12 cellular contexts compared by ENCODE assay signal in genomic region chr16:48378836-48379235, GRCh38. TPM values are rescaled to one million over a fixed set of nuclear protein-coding genes. Genes with fewer than 3 reads are reported as not detected.
A peak's percentile ranks its signal among the peaks of the same experiment; 100 is the strongest.
DNase-seq lines count a peak whose midpoint lies in the region; ATAC-seq, FAIRE-seq and TF ChIP-seq lines count a peak whose summit lies in the region.
"Had no signal": no experiment of that assay in that cellular context is flagged by ENCODE, and none has a peak within 500 bp of the region (broad histone marks: within the 10 kb centered on the region; RNA-seq: fewer than 3 reads in every experiment).

No MANE protein-coding gene starts in this region.

- no peaks in the 10 kb centered on the region for H3K27me3 ChIP-seq in IMR-90 (ENCODE audit: control insufficient read depth, insufficient read depth, low read length)
- H3K27me3 ChIP-seq in lung (ENCODE audit: control insufficient read depth, insufficient read depth) = no peaks in the 10 kb centered on the region
- H3K27me3 ChIP-seq: esophagus muscularis mucosa had no signal

- no peak for TF ChIP-seq POLR2A in A549 (IDR thresholded peaks at IDR 0.05; ENCODE audit: low read length)
- no peak for TF ChIP-seq POLR2A in IMR-90 (IDR thresholded peaks at IDR 0.05; ENCODE audit: low read depth, low read length)

- no peaks in the 10 kb centered on the region for H3K36me3 Mint-ChIP-seq in activated T-helper 2 cell treated with anti-CD3 and anti-CD28 coated beads, Interferon-gamma antibody, Interleukin-2, Interleukin-4, amounts not matched to agents 10 μg/mL and 5 μg/mL and 100 μg/mL, durations not matched to agents 14 hours and 24 hours and 36 hours (ENCODE audit: low read depth)
- H3K36me3 Mint-ChIP-seq: natural killer cell had no signal

- H3K9me3 ChIP-seq in A549 = no peaks in the 10 kb centered on the region
- H3K9me3 ChIP-seq in IMR-90 (ENCODE audit: control insufficient read depth, insufficient read depth, low read length) = no peaks in the 10 kb centered on the region
- H3K9me3 ChIP-seq in lung (ENCODE audit: control insufficient read depth in 2 of 2, insufficient read depth in 1 of 2, low read length in 1 of 2) = no peaks in the 10 kb centered on the region
- H3K9me3 ChIP-seq: esophagus muscularis mucosa had no signal

- H3K4me1 ChIP-seq in A549 = peaks cover 72% of the 10 kb centered on the region
- peaks cover 13% of the 10 kb centered on the region for H3K4me1 ChIP-seq in IMR-90 (ENCODE audit: control insufficient read depth, insufficient read depth, low read length)
- peaks cover 16 to 53% of the 10 kb centered on the region in 2 donors for H3K4me1 ChIP-seq in lung (ENCODE audit: control insufficient read depth in 2 of 2, insufficient read depth in 2 of 2, low read length in 2 of 2)

- H3K56ac ChIP-seq in IMR-90 (ENCODE audit: extremely low read depth, insufficient read depth, low read length) = no peak overlapping the region

- ATAC-seq in A549 = peak in 1 of 2 experiments; percentile 39; a peak in 3 of 6 replicates
- no peak for ATAC-seq in IMR-90 (ENCODE audit: low read depth)
- peak; percentile 47 for ATAC-seq in lung (ENCODE audit: insufficient read depth, low FRiP score)

- H3K4me3 Mint-ChIP-seq in activated T-helper 2 cell treated with anti-CD3 and anti-CD28 coated beads, Interferon-gamma antibody, Interleukin-2, Interleukin-4, amounts not matched to agents 10 μg/mL and 5 μg/mL and 100 μg/mL, durations not matched to agents 14 hours and 24 hours and 36 hours (ENCODE audit: low read depth) = no peak overlapping the region
- H3K4me3 Mint-ChIP-seq: natural killer cell had no signal

- dilution Hi-C loops in IMR-90 (cut with HindIII; ENCODE audit: low sequenced_read_pairs, unreplicated experiment) = no loop called here

- H2BK15ac ChIP-seq in IMR-90 (ENCODE audit: low read depth, low read length) = no peak overlapping the region

- no peak for TF ChIP-seq EP300 in A549 (IDR thresholded peaks at IDR 0.05)

- peaks cover 41% of the 10 kb centered on the region for H3K4me1 Mint-ChIP-seq in activated T-helper 2 cell treated with anti-CD3 and anti-CD28 coated beads, Interferon-gamma antibody, Interleukin-2, Interleukin-4, amounts not matched to agents 10 μg/mL and 5 μg/mL and 100 μg/mL, durations not matched to agents 14 hours and 24 hours and 36 hours (ENCODE audit: low read depth)

- no peak overlapping the region for H3K23ac ChIP-seq in IMR-90 (ENCODE audit: low read depth, low read length)

- POLR2A ChIA-PET in A549 (lab: Yijun Ruan, JAX) (no interaction called here), IMR-90 (lab: Charles Lee; ENCODE audit: unreplicated experiment) (no interaction called here)

- peak overlapping the region; percentile 28 for H3K27ac Mint-ChIP-seq in activated T-helper 2 cell treated with anti-CD3 and anti-CD28 coated beads, Interferon-gamma antibody, Interleukin-2, Interleukin-4, amounts not matched to agents 10 μg/mL and 5 μg/mL and 100 μg/mL, durations not matched to agents 14 hours and 24 hours and 36 hours

- no TSS peak for BruUV-seq in IMR-90 (replicated peaks; lab: Mats Ljungman, UMichigan)

- H3K27ac ChIP-seq in A549 = peak overlapping the region in 1 of 2 experiments; percentile 27; a peak in 1 of 6 replicates
- peak overlapping the region; percentile 44; the same call in 1 of the 2 replicates for H3K27ac ChIP-seq in IMR-90 (ENCODE audit: insufficient read depth, low read length)
- H3K27ac ChIP-seq in lung (ENCODE audit: low read depth in 1 of 2, low read length in 1 of 2) = peak overlapping the region in 1 of 2 donors; percentile 15
- H3K27ac ChIP-seq: esophagus muscularis mucosa had no signal

- peaks cover under 1 to 61% of the 10 kb centered on the region in 2 experiments; a peak in 3 of 4 replicates for H3K79me1 ChIP-seq in IMR-90 (ENCODE audit: low read depth in 1 of 2, low read length in 2 of 2)

- peaks cover 15% of the 10 kb centered on the region for H3K9me1 ChIP-seq in IMR-90 (ENCODE audit: insufficient read depth, low read length)

- H3K9ac ChIP-seq in IMR-90 (ENCODE audit: low read depth, low read length) = no peak overlapping the region

- no peak overlapping the region for H2BK120ac ChIP-seq in IMR-90 (ENCODE audit: low read depth, low read length)

- no peaks in the 10 kb centered on the region for H3K27me3 Mint-ChIP-seq in activated T-helper 2 cell treated with anti-CD3 and anti-CD28 coated beads, Interferon-gamma antibody, Interleukin-2, Interleukin-4, amounts not matched to agents 10 μg/mL and 5 μg/mL and 100 μg/mL, durations not matched to agents 14 hours and 24 hours and 36 hours (ENCODE audit: low read depth)

- H4K8ac ChIP-seq in IMR-90 (ENCODE audit: low read depth in 2 of 2, low read length in 2 of 2) = no peak overlapping the region

- 77% methylated on average over 1 of the region's 1 CpG for WGBS in A549 (ENCODE audit: missing lambda C conversion rate)
- WGBS in IMR-90 (ENCODE audit: extremely low coverage in 2 of 2, insufficient read length in 1 of 2), 2 experiments = 100% methylated on average over 1 of the region's 1 CpG; no CpG with 5 or more reads in 1 of the 2 experiments
- 52 to 61% methylated on average over 1 of the region's 1 CpG for WGBS in lung, 2 donors

- no peak overlapping the region for H2AFZ ChIP-seq in IMR-90 (replicated peaks; ENCODE audit: low read length, poor library complexity)

- no peak overlapping the region; the same call in 1 of the 2 replicates for H3K14ac ChIP-seq in IMR-90 (replicated peaks; ENCODE audit: low read depth, low read length)

- CTCF ChIA-PET in A549 (lab: Yijun Ruan, JAX) (interaction anchor here (0.7 kb wide), 1 partner anchor 944 kb away, joined by 3 read pairs; no protein-coding TSS in a partner anchor), IMR-90 (lab: Yijun Ruan, JAX) (no interaction called here)

- TF ChIP-seq CTCF in A549 (IDR thresholded peaks at IDR 0.05) (no peak), IMR-90 (conservative IDR thresholded peaks at IDR 0.05; ENCODE audit: low read depth, low read length) (no peak), lung (IDR thresholded peaks at IDR 0.05; ENCODE audit: control extremely low read depth, extremely low read depth) (no peak)

- H4K91ac ChIP-seq in IMR-90 (ENCODE audit: insufficient read depth, low read depth, low read length) = no peak overlapping the region

- no peak for DNase-seq in A549 (ENCODE audit: low read depth in 1 of 2, low spot score in 1 of 2)
- no peak for DNase-seq in IMR-90
- no peak for DNase-seq in activated T-helper 2 cell treated with anti-CD3 and anti-CD28 coated beads, Interferon-gamma antibody, Interleukin-2, Interleukin-4, amounts not matched to agents 10 μg/mL and 5 μg/mL and 100 μg/mL, durations not matched to agents 14 hours and 24 hours and 36 hours (ENCODE audit: low spot score)
- DNase-seq in lung (ENCODE audit: low spot score) = no peak
- no peak for DNase-seq in NK-92 (lab: John Stamatoyannopoulos, UW; ENCODE audit: unreplicated experiment)
- no peak for DNase-seq in activated CD4-positive, CD25-positive, alpha-beta regulatory T cell (lab: John Stamatoyannopoulos, UW)
- DNase-seq in NCI-H524 treated with DMSO at 0.1 percent for 48 hours (lab: John Stamatoyannopoulos, UW) = no peak
- DNase-seq in NCI-H2227 treated with DMSO at 0.1 percent for 48 hours (lab: John Stamatoyannopoulos, UW) = no peak
- DNase-seq: KG1, natural killer cell, NCI-H2171 had no signal

- intact Hi-C loops in IMR-90 (cut with micrococcal nuclease) = loop anchor here (5.0 kb wide), 1 partner anchor 178 kb away; no protein-coding TSS in a partner anchor
- intact Hi-C loops in activated T-helper 2 cell treated with anti-CD3 and anti-CD28 coated beads, Interferon-gamma antibody, Interleukin-2, Interleukin-4, amounts not matched to agents 10 μg/mL and 5 μg/mL and 100 μg/mL, durations not matched to agents 14 hours and 24 hours and 36 hours (cut with micrococcal nuclease) = no loop called here

- H2AK5ac ChIP-seq in IMR-90 (ENCODE audit: low read depth, low read length) = peak overlapping the region; percentile 43; the same call in 1 of the 2 replicates

- H2BK20ac ChIP-seq in IMR-90 (ENCODE audit: low read depth, low read length) = no peak overlapping the region

- no peak overlapping the region for H3K4ac ChIP-seq in IMR-90 (ENCODE audit: low read depth, low read length)

- in situ Hi-C loops in IMR-90 (cut with MboI; ENCODE audit: low sequenced_read_pairs) = no loop called here

- FAIRE-seq in A549 (lab: Jason Lieb, UNC) = no peak

- H3K4me3 ChIP-seq in A549 = no peak overlapping the region
- H3K4me3 ChIP-seq in IMR-90 (ENCODE audit: insufficient read depth, low read depth, low read length) = no peak overlapping the region
- no peak overlapping the region for H3K4me3 ChIP-seq in lung
- H3K4me3 ChIP-seq: esophagus muscularis mucosa had no signal

- H3K18ac ChIP-seq in IMR-90 (ENCODE audit: low read depth, low read length) = no peak overlapping the region

- H4K20me1 ChIP-seq in IMR-90 (ENCODE audit: insufficient read depth, low read length) = peaks cover 77% of the 10 kb centered on the region

- H3K4me2 ChIP-seq in A549 = peak overlapping the region; percentile 19; the same call in 1 of the 3 replicates
- H3K4me2 ChIP-seq in IMR-90 (ENCODE audit: low read depth, low read length) = peak overlapping the region; percentile 52; the same call in 1 of the 2 replicates

- H4K5ac ChIP-seq in IMR-90 (ENCODE audit: low read depth, low read length) = no peak overlapping the region

- TF ChIP-seq RAD21 in A549 (conservative IDR thresholded peaks at IDR 0.05 in 1 of 2, IDR thresholded peaks at IDR 0.05 in 1 of 2) (no peak), IMR-90 (IDR thresholded peaks at IDR 0.05; ENCODE audit: low read length) (no peak)

- no peaks in the 10 kb centered on the region for H3K36me3 ChIP-seq in IMR-90 (ENCODE audit: control insufficient read depth, insufficient read depth, low read length)
- H3K36me3 ChIP-seq in lung (ENCODE audit: control insufficient read depth in 2 of 2, insufficient read depth in 2 of 2, low read length in 2 of 2) = no peaks in the 10 kb centered on the region
- H3K36me3 ChIP-seq: esophagus muscularis mucosa had no signal

- no peaks in the 10 kb centered on the region for H3K9me3 Mint-ChIP-seq in activated T-helper 2 cell treated with anti-CD3 and anti-CD28 coated beads, Interferon-gamma antibody, Interleukin-2, Interleukin-4, amounts not matched to agents 10 μg/mL and 5 μg/mL and 100 μg/mL, durations not matched to agents 14 hours and 24 hours and 36 hours
- H3K9me3 Mint-ChIP-seq: natural killer cell had no signal

- no peak overlapping the region for H2AK9ac ChIP-seq in IMR-90 (replicated peaks; ENCODE audit: low read depth, low read length, poor library complexity)

- no peak overlapping the region for H2BK5ac ChIP-seq in IMR-90 (ENCODE audit: low read depth, low read length, poor library complexity, severe bottlenecking)

RNA-seq across cellular contexts. Expression of gene SIAH1, which starts 6.4 kb away (rescaled TPM):
- polyA plus RNA-seq in A549 (2011; rRNA removed) (28.5 and 30.0 TPM in 2 replicates), A549 (2017; fragmentation: RNase III; extraction: RNeasy Plus Mini Kit Qiagen cat#74134 plus additional on column Dnase treatment) (12.0 to 13.6 TPM (median 13.3 TPM) in 3 replicates), IMR-90 (2012; rRNA removed) (8.8 and 10.3 TPM in 2 replicates), lung (10 to 100 TPM; 15.6 to 16.0 TPM)
- 13.3 and 16.8 TPM in 2 replicates for polyA plus RNA-seq in A549 (2012; cell fraction: cytosol; rRNA removed)
- polyA plus RNA-seq in A549 (2012; cell fraction: nucleus; rRNA removed) = 16.9 and 26.7 TPM in 2 replicates
- 29.1 and 42.6 TPM in 2 replicates for polyA minus RNA-seq in A549 (2011; rRNA and poly(A)+ RNA removed)
- total RNA-seq in IMR-90 (2012; rRNA removed) (16.9 and 17.7 TPM in 2 replicates), lung (10 to 100 TPM; 22.3 to 53.2 TPM)
- polyA plus RNA-seq in IMR-90 (2012; cell fraction: cytosol; rRNA removed) = 6.3 and 10.9 TPM in 2 replicates
- 8.6 and 22.7 TPM in 2 replicates for polyA plus RNA-seq in IMR-90 (2012; cell fraction: nucleus; rRNA removed; ENCODE audit: low replicate concordance)
- total RNA-seq in activated T-helper 2 cell treated with anti-CD3 and anti-CD28 coated beads, Interferon-gamma antibody, Interleukin-2, Interleukin-4, amounts not matched to agents 10 μg/mL and 5 μg/mL and 100 μg/mL, durations not matched to agents 14 hours and 24 hours and 36 hours = 16.2 and 17.0 TPM in 2 replicates
